Comparison of ENCODE assay signal across 8 cellular contexts in the genomic region with DNA sequence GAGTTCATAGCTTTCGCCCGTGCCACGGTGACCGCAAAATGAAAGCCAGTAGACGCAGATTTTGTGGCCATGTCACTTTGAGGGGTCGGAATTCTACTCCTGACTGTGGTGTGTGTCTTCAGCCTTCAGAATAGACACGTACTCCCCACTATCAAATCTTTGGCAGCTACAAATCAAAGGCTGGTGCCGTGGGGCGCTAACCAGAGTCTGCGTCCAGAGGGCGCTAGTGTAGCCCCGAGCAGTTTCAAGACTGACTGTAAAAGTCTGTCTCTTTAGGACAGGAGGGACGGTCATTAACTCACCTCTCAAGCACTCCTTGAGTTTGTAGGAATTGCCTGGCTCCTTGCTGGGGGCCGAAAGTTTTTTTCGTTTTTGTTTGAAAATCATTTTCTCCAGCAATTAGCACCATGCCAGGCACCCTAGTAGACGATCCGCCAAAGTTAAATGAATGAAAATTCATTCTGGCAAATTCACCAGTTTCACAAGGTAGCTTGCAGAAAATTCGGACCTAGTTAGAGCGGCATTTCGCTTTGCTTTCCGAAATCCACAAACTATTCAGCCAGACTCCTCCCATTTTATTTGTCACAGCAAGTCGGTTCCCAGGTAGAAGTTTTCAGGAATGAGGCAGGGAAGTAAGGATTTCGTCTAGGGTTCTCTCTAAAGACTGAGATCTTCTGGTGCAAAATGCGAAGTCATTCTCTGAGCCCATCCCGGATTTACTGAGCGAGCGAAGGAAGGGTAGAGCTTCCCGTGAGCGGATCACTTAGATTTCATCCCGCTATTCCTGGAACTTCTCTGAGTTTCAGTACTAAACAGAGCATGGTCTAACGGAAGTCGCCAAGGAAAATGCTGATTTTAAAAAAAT. TPM values are rescaled to one million over a fixed set of nuclear protein-coding genes. Genes with fewer than 3 reads are reported as not detected.
DNase-seq lines count a peak whose midpoint lies in the region; ATAC-seq, FAIRE-seq and TF ChIP-seq lines count a peak whose summit lies in the region.

No MANE protein-coding gene starts in this region.

- no peaks in the 10 kb centered on the region for H4K20me1 ChIP-seq in endothelial cell of umbilical vein (replicated peaks; ENCODE audit: control insufficient read depth, extremely low read depth, insufficient read depth, low read length)

- H3K36me3 Mint-ChIP-seq in activated CD4-positive, alpha-beta memory T cell treated with anti-CD3 and anti-CD28 coated beads, Interleukin-2, amount 10 ng/mL, durations not matched to agents 7 days and 5 days (ENCODE audit: low read depth) = no peaks in the 10 kb centered on the region
- no peaks in the 10 kb centered on the region for H3K36me3 Mint-ChIP-seq in natural killer cell

- H3K27ac ChIP-seq in endothelial cell of umbilical vein (ENCODE audit: insufficient read depth, low read depth, low read length) (no peak overlapping the region), thoracic aorta (no peak overlapping the region)

- no peaks in the 10 kb centered on the region for H3K9me1 ChIP-seq in endothelial cell of umbilical vein (replicated peaks; ENCODE audit: control insufficient read depth, extremely low read depth, insufficient read depth, low read length)

- H3K27me3 ChIP-seq in endothelial cell of umbilical vein (ENCODE audit: control insufficient read depth in 2 of 2, insufficient read depth in 2 of 2, low read length in 2 of 2) (peaks cover 49 to 55% of the 10 kb centered on the region in 2 experiments), thoracic aorta (replicated peaks; ENCODE audit: insufficient read depth) (peaks cover 10% of the 10 kb centered on the region)

- H2AFZ ChIP-seq in endothelial cell of umbilical vein (ENCODE audit: low read depth, low read length) = no peak overlapping the region

- no peak overlapping the region for H3K27ac Mint-ChIP-seq in activated CD4-positive, alpha-beta memory T cell treated with anti-CD3 and anti-CD28 coated beads, Interleukin-2, amount 10 ng/mL, durations not matched to agents 7 days and 5 days
- H3K27ac Mint-ChIP-seq in natural killer cell = no peak overlapping the region

- peaks cover 3% of the 10 kb centered on the region for H3K4me1 ChIP-seq in endothelial cell of umbilical vein (ENCODE audit: control insufficient read depth, extremely low read depth, insufficient read depth, low read length)
- H3K4me1 ChIP-seq in thoracic aorta (ENCODE audit: control insufficient read depth in 1 of 2, low read depth in 2 of 2) = peaks cover 24 to 36% of the 10 kb centered on the region in 2 donors

- peak; percentile 82 for TF ChIP-seq CTCF in LNCaP clone FGC (IDR thresholded peaks at IDR 0.05; ENCODE audit: control insufficient read depth, extremely low read depth, insufficient read depth)
- peak; percentile 62 to 79 for TF ChIP-seq CTCF in endothelial cell of umbilical vein (IDR thresholded peaks at IDR 0.05; ENCODE audit: extremely low read depth in 1 of 2, insufficient read depth in 1 of 2, low read depth in 1 of 2, low read length in 2 of 2)
- peak; percentile 45 for TF ChIP-seq CTCF in natural killer cell (IDR thresholded peaks at IDR 0.05)
- TF ChIP-seq CTCF in thoracic aorta (IDR thresholded peaks at IDR 0.05) = peak; percentile 38
- TF ChIP-seq CTCF in omental fat pad (IDR thresholded peaks at IDR 0.05) = no peak

- peak; percentile 28 for DNase-seq in SIG-M5 treated with dmso at 0.1 percent for 504 hours (lab: John Stamatoyannopoulos, UW; ENCODE audit: unreplicated experiment)
- no peak for DNase-seq in SIG-M5 (lab: John Stamatoyannopoulos, UW)
- DNase-seq in LNCaP clone FGC (ENCODE audit: low read depth) = peak; percentile 37
- DNase-seq in activated CD4-positive, alpha-beta memory T cell treated with anti-CD3 and anti-CD28 coated beads, Interleukin-2, amount 10 ng/mL, durations not matched to agents 7 days and 5 days = peak; percentile 68
- peak; percentile 52 for DNase-seq in endothelial cell of umbilical vein (ENCODE audit: low read depth, low spot score)
- no peak for DNase-seq in natural killer cell
- DNase-seq in thoracic aorta (ENCODE audit: low spot score) = no peak
- DNase-seq in omental fat pad (ENCODE audit: low spot score) = no peak

- POLR2A ChIA-PET in activated CD4-positive, alpha-beta memory T cell treated with anti-CD3 and anti-CD28 coated beads, Interleukin-2, amount 10 ng/mL, durations not matched to agents 7 days and 5 days (lab: Charles Lee) = interaction anchor here (0.7 kb wide), 1 partner anchor 83 kb away, joined by 3 read pairs; a partner anchor contains a TSS
- POLR2A ChIA-PET in endothelial cell of umbilical vein (lab: Charles Lee) = interaction anchor here (0.6 kb wide), 1 partner anchor 44 kb away, joined by 3 read pairs; no protein-coding TSS in a partner anchor

- peak overlapping the region; percentile 32 for H3K4me3 ChIP-seq in LNCaP clone FGC (ENCODE audit: low read depth, low read length)
- no peak overlapping the region for H3K4me3 ChIP-seq in endothelial cell of umbilical vein (replicated peaks in 1 of 3; ENCODE audit: insufficient read depth in 1 of 3, low read depth in 1 of 3, low read length in 3 of 3)
- peak overlapping the region; percentile 59 for H3K4me3 ChIP-seq in thoracic aorta

- H3K36me3 ChIP-seq in endothelial cell of umbilical vein (ENCODE audit: control insufficient read depth in 2 of 2, extremely low read depth in 1 of 2, insufficient read depth in 2 of 2, low read length in 2 of 2) = no peaks in the 10 kb centered on the region
- H3K36me3 ChIP-seq in thoracic aorta = no peaks in the 10 kb centered on the region

- peak; percentile 55 for FAIRE-seq in endothelial cell of umbilical vein (lab: Jason Lieb, UNC)

- dilution Hi-C loops in endothelial cell of umbilical vein (cut with MboI; ENCODE audit: extremely low pct_ligation_motif_present, low sequenced_read_pairs) = no loop called here

- H3K9me3 ChIP-seq in endothelial cell of umbilical vein (replicated peaks; ENCODE audit: control insufficient read depth, insufficient read depth, low read length) (no peaks in the 10 kb centered on the region), thoracic aorta (no peaks in the 10 kb centered on the region)

- H3K79me2 ChIP-seq in endothelial cell of umbilical vein (ENCODE audit: control insufficient read depth, insufficient read depth, low read length) = no peaks in the 10 kb centered on the region

- no peak overlapping the region for H3K9ac ChIP-seq in endothelial cell of umbilical vein (replicated peaks; ENCODE audit: extremely low read depth, insufficient read depth, low read length)

- no peak overlapping the region for H3K4me2 ChIP-seq in endothelial cell of umbilical vein (ENCODE audit: insufficient read depth, low read length)

- no peak for TF ChIP-seq POLR2A in endothelial cell of umbilical vein (IDR thresholded peaks at IDR 0.05; ENCODE audit: low read depth, low read length)

- H3K9me3 Mint-ChIP-seq in activated CD4-positive, alpha-beta memory T cell treated with anti-CD3 and anti-CD28 coated beads, Interleukin-2, amount 10 ng/mL, durations not matched to agents 7 days and 5 days = no peaks in the 10 kb centered on the region
- no peaks in the 10 kb centered on the region for H3K9me3 Mint-ChIP-seq in natural killer cell

- ATAC-seq in natural killer cell (peak; percentile 64 to 70 (median 68)), thoracic aorta (ENCODE audit: insufficient number of reproducible peaks, low FRiP score, low read depth) (no peak), omental fat pad (ENCODE audit: low FRiP score) (no peak)

- BruUV-seq in endothelial cell of umbilical vein (replicated peaks; lab: Mats Ljungman, UMichigan) = no TSS peak

- CTCF ChIA-PET in activated CD4-positive, alpha-beta memory T cell treated with anti-CD3 and anti-CD28 coated beads, Interleukin-2, amount 10 ng/mL, durations not matched to agents 7 days and 5 days (lab: Charles Lee) = interaction anchor here (0.8 to 4.5 kb wide), 16 partner anchors 9 to 646 kb away, joined by 3 to 39 read pairs (median 4); a partner anchor contains a TSS
- CTCF ChIA-PET in endothelial cell of umbilical vein (lab: Charles Lee) = interaction anchor here (0.8 to 3.1 kb wide), 13 partner anchors 21 to 1645 kb away, joined by 3 to 28 read pairs (median 6); no protein-coding TSS in a partner anchor

- H3K4me3 Mint-ChIP-seq in activated CD4-positive, alpha-beta memory T cell treated with anti-CD3 and anti-CD28 coated beads, Interleukin-2, amount 10 ng/mL, durations not matched to agents 7 days and 5 days = peak overlapping the region; percentile 16
- peak overlapping the region; percentile 21 for H3K4me3 Mint-ChIP-seq in natural killer cell

- peaks cover 75% of the 10 kb centered on the region for H3K27me3 Mint-ChIP-seq in activated CD4-positive, alpha-beta memory T cell treated with anti-CD3 and anti-CD28 coated beads, Interleukin-2, amount 10 ng/mL, durations not matched to agents 7 days and 5 days
- peaks cover 72 to 94% of the 10 kb centered on the region in 2 donors for H3K27me3 Mint-ChIP-seq in natural killer cell (ENCODE audit: low read depth in 2 of 2)

- intact Hi-C loops in endothelial cell of umbilical vein (cut with micrococcal nuclease) (loop anchor here (1.0 to 2.0 kb wide), 2 partner anchors 31 to 100 kb away; no protein-coding TSS in a partner anchor), natural killer cell (cut with micrococcal nuclease) (no loop called here)

- H3K4me1 Mint-ChIP-seq in activated CD4-positive, alpha-beta memory T cell treated with anti-CD3 and anti-CD28 coated beads, Interleukin-2, amount 10 ng/mL, durations not matched to agents 7 days and 5 days = peaks cover 30% of the 10 kb centered on the region
- peaks cover 17 to 32% of the 10 kb centered on the region in 2 donors for H3K4me1 Mint-ChIP-seq in natural killer cell

TF ChIP-seq in endothelial cell of umbilical vein, 7 proteins besides CTCF, POLR2A, EP300 and RAD21 (continues in another document):
- TF ChIP-seq FOS (IDR thresholded peaks at IDR 0.05; ENCODE audit: borderline replicate concordance, insufficient read depth, low read length) (no peak), JUN (IDR thresholded peaks at IDR 0.05; ENCODE audit: borderline replicate concordance, insufficient read depth, insufficient read length, low read depth) (no peak), GATA2 (IDR thresholded peaks at IDR 0.05; ENCODE audit: insufficient read depth, insufficient read length, low read depth, low read length) (no peak)

RNA-seq across cellular contexts. Expression of a gene that starts 2.8 kb away (rescaled TPM):
- total RNA-seq in activated CD4-positive, alpha-beta memory T cell treated with anti-CD3 and anti-CD28 coated beads, Interleukin-2, amount 10 ng/mL, durations not matched to agents 7 days and 5 days = not detected
- not detected in 2 replicates for total RNA-seq in endothelial cell of umbilical vein
- polyA plus RNA-seq in endothelial cell of umbilical vein = not detected in 2 replicates
- not detected in 2 replicates for polyA plus RNA-seq in endothelial cell of umbilical vein (2011; cell fraction: cytosol; rRNA removed)
- polyA plus RNA-seq in endothelial cell of umbilical vein (2011; cell fraction: nucleus; rRNA removed) = not detected in 2 replicates
- polyA plus RNA-seq in endothelial cell of umbilical vein (2012) = not detected in 2 replicates
- not detected in 2 replicates for polyA minus RNA-seq in endothelial cell of umbilical vein
- not detected for polyA minus RNA-seq in endothelial cell of umbilical vein (2011; cell fraction: cytosol; rRNA and poly(A)+ RNA removed)
- not detected in 2 replicates for polyA minus RNA-seq in endothelial cell of umbilical vein (2011; cell fraction: nucleus; rRNA and poly(A)+ RNA removed)
- total RNA-seq in natural killer cell = not detected
- 1 to 10 TPM in 1 of 2 donors, not detected in 1; 3.1 TPM for total RNA-seq in thoracic aorta
- 1 to 10 TPM in 1 of 4 donors, under 1 TPM in 1, not detected in 2; 0.74 to 1.1 TPM for total RNA-seq in omental fat pad

Comparison
In these comparisons a context has a peak if more than half of its experiments do, and no peak if none do; other contexts are left out.
1. DNase-seq: peak in SIG-M5 treated with dmso at 0.1 percent for 504 hours (single experiment), LNCaP clone FGC (single experiment), activated CD4-positive, alpha-beta memory T cell treated with anti-CD3 and anti-CD28 coated beads, Interleukin-2, amount 10 ng/mL, durations not matched to agents 7 days and 5 days (single experiment) and endothelial cell of umbilical vein (single experiment); none in SIG-M5 (single experiment), natural killer cell (single experiment), thoracic aorta (single experiment) and omental fat pad (single experiment).
2. H3K4me3 ChIP-seq: peak in LNCaP clone FGC (single experiment) and thoracic aorta (single experiment); none in endothelial cell of umbilical vein (0 of 3).
3. CTCF ChIP-seq: peak in LNCaP clone FGC (single experiment), endothelial cell of umbilical vein (2 of 2), natural killer cell (single experiment) and thoracic aorta (single experiment); none in omental fat pad (0 of 3).
4. ATAC-seq: peak in natural killer cell (3 of 3); none in thoracic aorta (single experiment) and omental fat pad (single experiment).